ENCODE assay signal across 8 cellular contexts in the genomic region with DNA sequence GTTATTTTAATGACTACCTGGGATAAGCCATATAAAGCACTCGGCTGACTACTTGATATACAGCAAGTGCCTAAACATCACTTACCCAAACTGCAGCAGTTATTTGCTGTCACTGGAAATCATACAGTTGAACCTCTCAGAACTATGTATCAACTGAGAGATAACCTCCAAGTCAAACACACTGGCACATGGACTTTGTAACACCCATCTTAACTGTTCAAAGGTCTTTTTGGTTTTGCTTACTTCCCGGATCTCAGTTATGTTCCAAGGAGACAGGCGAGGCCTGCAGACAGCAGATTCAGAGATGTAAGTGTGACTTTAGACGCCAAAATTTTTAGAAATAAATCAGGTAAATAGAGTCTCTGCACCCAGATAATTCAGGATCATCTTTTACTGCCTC. TPM values are rescaled to one million over a fixed set of nuclear protein-coding genes. Genes with fewer than 3 reads are reported as not detected.
DNase-seq lines count a peak whose midpoint lies in the region; ATAC-seq and TF ChIP-seq lines count a peak whose summit lies in the region.

No MANE protein-coding gene starts in this region.

- no peaks in the 10 kb centered on the region for H3K27me3 ChIP-seq in BLaER1

- TF ChIP-seq CTCF in LNCaP clone FGC (IDR thresholded peaks at IDR 0.05; ENCODE audit: control insufficient read depth, extremely low read depth, insufficient read depth) (no peak), choroid plexus epithelial cell (conservative IDR thresholded peaks at IDR 0.05; ENCODE audit: low read depth, low read length) (no peak)

- H3K4me3 ChIP-seq in BLaER1 (peak overlapping the region; percentile 100), LNCaP clone FGC (ENCODE audit: low read depth, low read length) (peak overlapping the region; percentile 92), choroid plexus epithelial cell (ENCODE audit: low read depth, low read length) (peak overlapping the region; percentile 96)

- H3K4me1 Mint-ChIP-seq in naive thymus-derived CD8-positive, alpha-beta T cell: peaks cover 19 to 66% (median 63%) of the 10 kb centered on the region in 4 donors

- DNase-seq in LNCaP clone FGC (ENCODE audit: low read depth) (no peak), choroid plexus epithelial cell (ENCODE audit: low read depth) (no peak), occipital lobe (lab: John Stamatoyannopoulos, UW) (no peak), NCI-H524 (lab: John Stamatoyannopoulos, UW) (no peak), amygdala (lab: John Stamatoyannopoulos, UW) (no peak)
- DNase-seq in naive thymus-derived CD8-positive, alpha-beta T cell: no peak

- no peak for ATAC-seq in naive thymus-derived CD8-positive, alpha-beta T cell
- ATAC-seq in HG03442 (IDR thresholded peaks at IDR 0.05; ENCODE audit: unreplicated experiment): no peak

- peak overlapping the region; percentile 88 for H3K4me2 ChIP-seq in BLaER1

- no peaks in the 10 kb centered on the region for H3K9me3 ChIP-seq in BLaER1

- H4K20me1 ChIP-seq in BLaER1: peaks cover 66% of the 10 kb centered on the region

- H3K36me3 Mint-ChIP-seq in naive thymus-derived CD8-positive, alpha-beta T cell: peaks cover 0 to 24% (median 0%) of the 10 kb centered on the region in 3 donors

- peaks cover 33% of the 10 kb centered on the region; the same call in 1 of the 2 replicates for H3K36me3 ChIP-seq in BLaER1

- peak overlapping the region; percentile 61 to 97 (median 94) for H3K4me3 Mint-ChIP-seq in naive thymus-derived CD8-positive, alpha-beta T cell

- H3K27ac Mint-ChIP-seq in naive thymus-derived CD8-positive, alpha-beta T cell: peak overlapping the region in 6 of 10 donors; percentile 19 to 96 (median 70)

- POLR2A ChIA-PET in naive thymus-derived CD8-positive, alpha-beta T cell (lab: Charles Lee): interaction anchor here (0.7 kb wide), 1 partner anchor 78 kb away, joined by 3 read pairs; no protein-coding TSS in a partner anchor

- H3K4me1 ChIP-seq in BLaER1: peaks cover 68% of the 10 kb centered on the region

- H3K9me3 Mint-ChIP-seq in naive thymus-derived CD8-positive, alpha-beta T cell: no peaks in the 10 kb centered on the region

- peak overlapping the region; percentile 96 for H3K9ac ChIP-seq in BLaER1

- no peaks in the 10 kb centered on the region for H3K27me3 Mint-ChIP-seq in naive thymus-derived CD8-positive, alpha-beta T cell

- 0 out of 2 replicates have a peak overlapping the region, but pooled peaks have one; percentile 97 for H3K27ac ChIP-seq in BLaER1

RNA-seq across cellular contexts. Expression of a gene that starts 1.6 kb away (rescaled TPM):
- total RNA-seq in naive thymus-derived CD8-positive, alpha-beta T cell: 10 to 100 TPM; 33.1 to 35.3 TPM
- 10 to 100 TPM; 39.2 to 51.1 (median 42.0) TPM for polyA plus RNA-seq in naive thymus-derived CD8-positive, alpha-beta T cell
- total RNA-seq in occipital lobe: 84.1 TPM

RNA-seq across cellular contexts. Expression of a gene that starts 34.6 kb away (rescaled TPM):
- 10 to 100 TPM; 75.4 to 78.1 TPM for total RNA-seq in naive thymus-derived CD8-positive, alpha-beta T cell
- polyA plus RNA-seq in naive thymus-derived CD8-positive, alpha-beta T cell: 10 to 100 TPM in 1 of 3 donors, 1 to 10 TPM in 2; 7.2 to 11.9 (median 7.6) TPM
- 27.9 TPM for total RNA-seq in occipital lobe
